ENCODE assay signal across 32 cellular contexts in genomic region chr6:22612241-22612640, GRCh38. TPM values are rescaled to one million over a fixed set of nuclear protein-coding genes. Genes with fewer than 3 reads are reported as not detected.
DNase-seq lines count a peak whose midpoint lies in the region; ATAC-seq, FAIRE-seq and TF ChIP-seq lines count a peak whose summit lies in the region.
"Had no signal": no experiment of that assay in that cellular context is flagged by ENCODE, and none has a peak within 500 bp of the region (broad histone marks: within the 10 kb centered on the region; RNA-seq: fewer than 3 reads in every experiment).

No MANE protein-coding gene starts in this region.

- H2AFZ ChIP-seq in osteoblast (ENCODE audit: low read length): peak overlapping the region; percentile 10
- H2AFZ ChIP-seq: PC-9 had no signal

- no peaks in the 10 kb centered on the region for H3K9me3 ChIP-seq in cardiac muscle cell (ENCODE audit: low read depth)
- H3K9me3 ChIP-seq in osteoblast (ENCODE audit: low read depth, low read length): no peaks in the 10 kb centered on the region
- H3K9me3 ChIP-seq: upper lobe of left lung had no signal

- H3K4me1 ChIP-seq in cardiac muscle cell (ENCODE audit: low read depth): peaks cover 16% of the 10 kb centered on the region
- peaks cover 9% of the 10 kb centered on the region for H3K4me1 ChIP-seq in osteoblast (ENCODE audit: insufficient read depth, low read length)

- intact Hi-C loops in posterior vena cava (cut with DNase I): no loop called here

- H4K20me1 ChIP-seq in osteoblast (ENCODE audit: insufficient read depth, low read length): no peaks in the 10 kb centered on the region

- H3K4me2 ChIP-seq in osteoblast (ENCODE audit: insufficient read depth, low read length): no peak overlapping the region
- H3K4me2 ChIP-seq: PC-9 had no signal

- ATAC-seq in GM18907 (IDR thresholded peaks at IDR 0.05; ENCODE audit: unreplicated experiment): no peak

- TF ChIP-seq CTCF in choroid plexus epithelial cell (conservative IDR thresholded peaks at IDR 0.05; ENCODE audit: low read depth, low read length) (no peak), cardiac muscle cell (IDR thresholded peaks at IDR 0.05; ENCODE audit: low read depth, low read length) (no peak), osteoblast (IDR thresholded peaks at IDR 0.05; ENCODE audit: extremely low read depth, low read depth, low read length) (no peak)

- FAIRE-seq in RCC 7860 (lab: Jason Lieb, UNC): no peak
- FAIRE-seq: GM12892, small intestine had no signal

- no peak overlapping the region for H3K4me3 ChIP-seq in choroid plexus epithelial cell (ENCODE audit: low read depth, low read length)
- H3K4me3 ChIP-seq in cardiac muscle cell: no peak overlapping the region
- no peak overlapping the region for H3K4me3 ChIP-seq in osteoblast (ENCODE audit: insufficient read depth, low read length)
- H3K4me3 ChIP-seq: PC-9, upper lobe of left lung had no signal

- peak overlapping the region; percentile 5 for H3K27ac ChIP-seq in cardiac muscle cell
- H3K27ac ChIP-seq in osteoblast (ENCODE audit: low read depth, low read length): no peak overlapping the region
- H3K27ac ChIP-seq: HL-60, PC-9, upper lobe of left lung had no signal

- no peaks in the 10 kb centered on the region for H3K79me2 ChIP-seq in osteoblast (ENCODE audit: insufficient read depth, low read length)

- H3K27me3 ChIP-seq in cardiac muscle cell: no peaks in the 10 kb centered on the region
- H3K27me3 ChIP-seq in osteoblast (ENCODE audit: insufficient read depth, low read length): no peaks in the 10 kb centered on the region
- H3K27me3 ChIP-seq: upper lobe of left lung had no signal

- DNase-seq in OCI-M1 (lab: John Stamatoyannopoulos, UW) (peak; percentile 68), choroid plexus epithelial cell (ENCODE audit: low read depth) (peak; percentile 30), cardiac muscle cell (ENCODE audit: low read depth in 1 of 2, low spot score in 1 of 2) (peak in 1 of 2 donors; percentile 63), osteoblast (ENCODE audit: insufficient read length, low spot score, missing footprints) (no peak), RCC 7860 (ENCODE audit: low spot score) (no peak), posterior vena cava (ENCODE audit: low spot score) (no peak), KBM-7 (no peak)
- DNase-seq: activated CD4-positive, alpha-beta T cell treated with anti-CD3 and anti-CD28 coated beads, Interleukin-2, amount 50 U/mL, for 4 hours; activated CD4-positive, CD25-positive, alpha-beta regulatory T cell; activated CD8-positive, alpha-beta memory T cell treated with anti-CD3 and anti-CD28 coated beads, Interleukin-2, amount 50 U/mL, for 4 hours; anterior cingulate cortex; central memory CD4-positive, alpha-beta T cell; GOT3; head of caudate nucleus; HFFc6; mesendoderm; naive B cell; NCI-H446 treated with DMSO at 0.1 percent for 48 hours; nucleus accumbens; PC-9; SHP77 treated with DMSO at 0.1 percent for 48 hours; small intestine; SW 1271; upper lobe of left lung had no signal

- in situ Hi-C loops in KBM-7 (cut with MboI; ENCODE audit: low pct_unique_long_range_greater_than_20kb, low sequenced_read_pairs): no loop called here

- H3K36me3 ChIP-seq in cardiac muscle cell: no peaks in the 10 kb centered on the region
- no peaks in the 10 kb centered on the region for H3K36me3 ChIP-seq in osteoblast (ENCODE audit: insufficient read depth, low read length)
- H3K36me3 ChIP-seq: upper lobe of left lung had no signal

RNA-seq across cellular contexts. Expression of gene HDGFL1, which starts 42.9 kb away (rescaled TPM):
- not detected in 2 replicates for total RNA-seq in cardiac muscle cell
- not detected in 2 replicates for polyA plus RNA-seq in cardiac muscle cell
- total RNA-seq in osteoblast: not detected in 2 replicates
- not detected for total RNA-seq in posterior vena cava
- total RNA-seq: activated T-helper 1 cell treated with anti-CD3 and anti-CD28 coated beads, Interleukin-12 subunit alpha, Interleukin-12 subunit beta, Interleukin-2, Interleukin-4 antibody, amounts not matched to agents 30 ng/mL and 10 ng/mL and 1 ng/mL, durations not matched to agents 14 hours and 24 hours and 36 hours; dermis microvascular lymphatic vessel endothelial cell; HFFc6; LHCN-M2; PC-9; renal cortical epithelial cell; upper lobe of left lung had no signal
- polyA plus RNA-seq: BJ, small intestine had no signal

Comparison
In these comparisons a context has a peak if more than half of its experiments do, and no peak if none do; other contexts are left out.
1. DNase-seq: peak in OCI-M1 (single experiment) and choroid plexus epithelial cell (single experiment); none in osteoblast (single experiment), RCC 7860 (single experiment), posterior vena cava (single experiment) and KBM-7 (single experiment).